In the genomic region with DNA sequence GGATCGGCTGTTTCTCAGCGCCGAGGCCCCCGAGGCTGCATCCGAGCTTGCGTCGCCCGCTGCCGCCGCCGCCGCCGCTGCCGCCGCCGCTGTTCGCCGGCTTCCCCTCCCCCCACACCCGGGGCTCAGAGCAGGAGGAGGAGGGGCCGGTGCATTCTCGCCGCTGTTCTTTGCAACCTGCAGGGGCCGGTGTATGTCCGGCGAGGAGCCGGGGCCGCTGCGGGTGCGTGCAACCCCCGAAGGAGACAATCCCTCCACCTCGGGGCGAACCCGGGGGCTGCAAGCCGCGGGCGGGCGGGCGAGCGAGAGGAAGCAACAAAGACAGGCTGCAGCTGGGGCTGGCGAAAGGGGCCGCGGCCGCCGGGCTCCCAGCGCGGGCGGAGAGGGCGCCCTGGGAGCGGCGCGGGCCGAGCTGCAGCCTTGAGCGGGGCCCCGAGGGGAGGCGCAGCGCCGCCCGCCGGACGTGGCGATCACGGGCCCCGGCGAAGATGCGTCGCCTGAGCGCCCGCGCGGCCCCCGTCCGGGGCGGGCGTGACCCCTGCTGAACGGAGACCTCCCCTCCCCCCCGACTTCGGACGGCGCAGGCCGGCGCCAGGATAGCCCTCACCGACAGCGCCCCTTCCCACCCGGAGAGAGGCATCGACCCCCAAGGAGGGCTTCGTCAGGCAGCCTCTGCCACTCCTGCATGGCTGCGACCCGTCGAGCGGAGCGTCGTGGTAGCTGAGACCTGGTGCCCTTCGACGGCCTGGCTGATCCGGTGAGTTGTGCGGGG, we compare ENCODE assay signal across 8 cellular contexts. TPM values are rescaled to one million over a fixed set of nuclear protein-coding genes. Genes with fewer than 3 reads are reported as not detected.
DNase-seq lines count a peak whose midpoint lies in the region; ATAC-seq and TF ChIP-seq lines count a peak whose summit lies in the region.

No MANE protein-coding gene starts in this region.

- DNase-seq in NCI-H2029 (lab: John Stamatoyannopoulos, UW): peak; percentile 63
- DNase-seq in NCI-H2029 treated with DMSO at 0.1 percent for 48 hours (lab: John Stamatoyannopoulos, UW): no peak
- peak; percentile 40 for DNase-seq in NCI-H748 treated with DMSO at 0.1 percent for 48 hours (lab: John Stamatoyannopoulos, UW)
- DNase-seq in activated T-cell treated with anti-CD3 and anti-CD28 coated beads for 4 hours: peak; percentile 45
- peak; percentile 72 to 74 for DNase-seq in erythroblast (lab: John Stamatoyannopoulos, UW)
- DNase-seq in stomach: peak; percentile 73

- ATAC-seq in HG02981 (IDR thresholded peaks at IDR 0.05; ENCODE audit: unreplicated experiment): peak; percentile 27

- H3K4me1 Mint-ChIP-seq in nephron: peaks cover 38% of the 10 kb centered on the region

- no peaks in the 10 kb centered on the region for H3K9me3 Mint-ChIP-seq in nephron

- 0 to 4% (median 1%) methylated on average over 14 to 96 of the region's 96 CpGs for WGBS in stomach, 5 donors

- H3K27ac ChIP-seq in stomach: peak overlapping the region; percentile 40 to 79 (median 68)

- TF ChIP-seq CTCF in nephron (IDR thresholded peaks at IDR 0.05; ENCODE audit: unreplicated experiment in 3 of 3) (peak; percentile 18 to 36 (median 34)), stomach (IDR thresholded peaks at IDR 0.05) (peak in 2 of 7 experiments; percentile 24 to 31)

- TF ChIP-seq POLR2A in erythroblast (IDR thresholded peaks at IDR 0.05; ENCODE audit: low read length) (no peak), stomach (IDR thresholded peaks at IDR 0.05) (no peak)

- H3K36me3 Mint-ChIP-seq in nephron (ENCODE audit: low read depth): no peaks in the 10 kb centered on the region

- H3K4me3 Mint-ChIP-seq in nephron: peak overlapping the region; percentile 77 to 81 (median 79)

- peak overlapping the region; percentile 66 to 88 (median 77) for H3K4me3 ChIP-seq in stomach

- H3K36me3 ChIP-seq in stomach: no peaks in the 10 kb centered on the region

- no peaks in the 10 kb centered on the region for H3K9me3 ChIP-seq in stomach

- peaks cover 28 to 68% (median 51%) of the 10 kb centered on the region in 4 donors for H3K4me1 ChIP-seq in stomach

- no peak overlapping the region for H3K27ac Mint-ChIP-seq in nephron

- H3K27me3 Mint-ChIP-seq in nephron (ENCODE audit: low read depth): peaks cover 50% of the 10 kb centered on the region

- no peak for TF ChIP-seq EP300 in stomach (IDR thresholded peaks at IDR 0.05)

- H3K27me3 ChIP-seq in stomach: peaks cover 0 to 83% (median 13%) of the 10 kb centered on the region in 3 donors

- intact Hi-C loops in stomach (cut with DNase I; ENCODE audit: low total_unique reads): no loop called here

RNA-seq across cellular contexts. Expression of a gene that starts 0.7 kb away (rescaled TPM):
- 10 to 100 TPM in 1 of 5 donors, 1 to 10 TPM in 4; 1.7 to 19.7 (median 5.4) TPM for total RNA-seq in stomach
- polyA plus RNA-seq in stomach: 1 to 10 TPM; 3.1 to 5.4 (median 3.7) TPM
